Comparison of ENCODE assay signal across 24 cellular contexts in the genomic region with DNA sequence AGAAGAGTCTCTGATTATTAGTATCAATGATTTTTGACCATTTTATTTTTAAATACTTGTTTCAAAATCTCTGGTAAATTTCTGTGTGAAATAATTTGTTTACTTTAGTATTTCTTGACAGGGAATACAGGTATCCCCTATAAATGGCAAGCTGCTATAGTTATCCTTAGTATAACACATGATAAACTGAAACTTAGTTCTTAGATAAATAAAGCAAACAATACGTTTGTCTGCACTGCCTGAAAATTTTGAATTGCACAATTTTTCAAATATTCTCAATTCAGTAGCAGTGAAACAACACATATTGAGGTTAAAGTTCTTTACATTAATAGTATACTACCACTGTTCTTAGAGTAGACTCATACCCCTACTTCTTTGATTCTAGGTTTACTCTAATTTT. TPM values are rescaled to one million over a fixed set of nuclear protein-coding genes. Genes with fewer than 3 reads are reported as not detected.
DNase-seq lines count a peak whose midpoint lies in the region; ATAC-seq, FAIRE-seq and TF ChIP-seq lines count a peak whose summit lies in the region.
"Had no signal": no experiment of that assay in that cellular context is flagged by ENCODE, and none has a peak within 500 bp of the region (broad histone marks: within the 10 kb centered on the region; RNA-seq: fewer than 3 reads in every experiment).

No MANE protein-coding gene starts in this region.

- H3K36me3 ChIP-seq in cardiac muscle cell (no peaks in the 10 kb centered on the region), HepG2 (replicated peaks in 1 of 2; ENCODE audit: control insufficient read depth in 1 of 2, insufficient read depth in 2 of 2, low read length in 2 of 2) (no peaks in the 10 kb centered on the region), gastroesophageal sphincter (no peaks in the 10 kb centered on the region)
- H3K36me3 ChIP-seq: HAP-1 had no signal

- CTCF ChIA-PET in HepG2 (lab: Yijun Ruan, JAX; ENCODE audit: low intra/inter-chr PET ratio, low total read pairs): no interaction called here
- CTCF ChIA-PET in HEK293T (lab: Yijun Ruan, JAX): no interaction called here

- H3K27ac ChIP-seq in cardiac muscle cell (peak overlapping the region; percentile 26), VCaP (peak overlapping the region; percentile 70), HepG2 (ENCODE audit: extremely low read length, insufficient read depth, low read length) (peak overlapping the region; percentile 58), gastroesophageal sphincter (no peak overlapping the region)
- H3K27ac ChIP-seq: HL-60 had no signal

- peaks cover 100% of the 10 kb centered on the region for H3K79me2 ChIP-seq in HepG2 (ENCODE audit: insufficient read depth, low read length)

- intact Hi-C loops in Right ventricle myocardium superior (cut with DNase I) (no loop called here), HepG2 (cut with micrococcal nuclease; ENCODE audit: unreplicated experiment) (loop anchor here (2.0 kb wide), 1 partner anchor 27 kb away; the partner anchor contains the start of gene CNOT2)

- TF ChIP-seq CTCF in cardiac muscle cell (IDR thresholded peaks at IDR 0.05; ENCODE audit: low read depth, low read length): no peak
- TF ChIP-seq CTCF in VCaP (conservative IDR thresholded peaks at IDR 0.05): no peak
- no peak for TF ChIP-seq CTCF in HepG2 (CRISPR knock-in tag; IDR thresholded peaks at IDR 0.05)
- no peak for TF ChIP-seq CTCF in gastroesophageal sphincter (IDR thresholded peaks at IDR 0.05)

- H3K9me3 ChIP-seq in cardiac muscle cell (ENCODE audit: low read depth) (no peaks in the 10 kb centered on the region), HepG2 (ENCODE audit: low read length) (no peaks in the 10 kb centered on the region), gastroesophageal sphincter (no peaks in the 10 kb centered on the region)
- H3K9me3 ChIP-seq: HAP-1 had no signal

- TF ChIP-seq RAD21 in HepG2 (CRISPR knock-in tag; IDR thresholded peaks at IDR 0.05): no peak

- peak overlapping the region; percentile 64 for H3K4me2 ChIP-seq in HepG2 (ENCODE audit: low read depth, low read length)

- H3K9ac ChIP-seq in HepG2 (ENCODE audit: insufficient read depth, low read depth, low read length): no peak overlapping the region

- no peak for FAIRE-seq in HepG2 (lab: Jason Lieb, UNC)

- no peak for TF ChIP-seq EP300 in HepG2 (IDR thresholded peaks at IDR 0.05; ENCODE audit: low read depth in 2 of 2, low read length in 2 of 2)
- TF ChIP-seq EP300 in HepG2 (CRISPR knock-in tag; IDR thresholded peaks at IDR 0.05; ENCODE audit: borderline replicate concordance): no peak
- TF ChIP-seq EP300 in gastroesophageal sphincter (IDR thresholded peaks at IDR 0.05): no peak

- in situ Hi-C loops in HepG2 (cut with HindIII; ENCODE audit: extremely low pct_ligation_motif_present, low pct_unique_long_range_greater_than_20kb): no loop called here

- peaks cover 31% of the 10 kb centered on the region for H4K20me1 ChIP-seq in HepG2 (ENCODE audit: insufficient read depth, low read length)

- no peak for TF ChIP-seq POLR2A in HepG2 (IDR thresholded peaks at IDR 0.05; ENCODE audit: insufficient read depth in 1 of 2, low read depth in 2 of 2, low read length in 2 of 2)
- TF ChIP-seq POLR2A in gastroesophageal sphincter (IDR thresholded peaks at IDR 0.05): no peak

- BruUV-seq in HepG2 (replicated peaks; lab: Mats Ljungman, UMichigan): no TSS peak

- WGBS in HepG2 (ENCODE audit: low lambda C conversion rate): 19% methylated on average over 1 of the region's 1 CpG
- WGBS in gastroesophageal sphincter (ENCODE audit: low coverage in 1 of 2), 2 donors: 22 to 45% methylated on average over 1 of the region's 1 CpG

- H3K27me3 ChIP-seq in cardiac muscle cell: no peaks in the 10 kb centered on the region
- H3K27me3 ChIP-seq in HepG2 (ENCODE audit: control insufficient read depth in 1 of 2, insufficient read depth in 2 of 2, low read length in 2 of 2): no peaks in the 10 kb centered on the region
- H3K27me3 ChIP-seq in gastroesophageal sphincter: no peaks in the 10 kb centered on the region
- H3K27me3 ChIP-seq: MG63 had no signal

- DNase-seq in cardiac muscle cell (ENCODE audit: low read depth in 1 of 2, low spot score in 1 of 2) (no peak), Right ventricle myocardium superior (no peak), HepG2 (ENCODE audit: low spot score) (peak; percentile 7), HEK293T (ENCODE audit: extremely low spot score) (no peak), SW 1271 (lab: John Stamatoyannopoulos, UW) (no peak), T-helper 9 cell (no peak)
- DNase-seq: 8988T, Calu3, DMS79 treated with DMSO at 0.1 percent for 48 hours, GOT3, Kasumi-1, MG63, NCI-H1048, NCI-H1417 treated with DMSO at 0.1 percent for 48 hours, NCI-H1694 treated with DMSO at 0.1 percent for 48 hours, NCI-H2081, NCI-H2227 treated with DMSO at 0.1 percent for 48 hours, NCI-H526 treated with DMSO at 0.1 percent for 48 hours, RPMI8226, SHP77 had no signal

- H3K4me1 ChIP-seq in cardiac muscle cell (ENCODE audit: low read depth): peaks cover 21% of the 10 kb centered on the region
- peaks cover 63% of the 10 kb centered on the region for H3K4me1 ChIP-seq in HepG2 (ENCODE audit: insufficient read depth, low read length)
- H3K4me1 ChIP-seq in gastroesophageal sphincter: peaks cover 3 to 71% (median 11%) of the 10 kb centered on the region in 3 donors

- no peak for ATAC-seq in Right ventricle myocardium superior (ENCODE audit: poor library complexity)
- no peak; the same call in 2 of the 3 replicates for ATAC-seq in HepG2
- ATAC-seq in gastroesophageal sphincter: no peak

- H2AFZ ChIP-seq in HepG2 (ENCODE audit: low read length): no peak overlapping the region

- POLR2A ChIA-PET in HepG2 (lab: Yijun Ruan, JAX): interaction anchor here (1.6 kb wide), 1 partner anchor 26 kb away, joined by 7 read pairs; the partner anchor contains the start of gene CNOT2
- POLR2A ChIA-PET in HEK293T (lab: Yijun Ruan, JAX): no interaction called here

- no peak overlapping the region for H3K4me3 ChIP-seq in cardiac muscle cell
- peak overlapping the region in 1 of 3 experiments; percentile 31; a peak in 2 of 6 replicates for H3K4me3 ChIP-seq in HepG2 (replicated peaks in 1 of 3; ENCODE audit: insufficient read depth in 1 of 3, low read depth in 2 of 3, low read length in 3 of 3)
- H3K4me3 ChIP-seq in gastroesophageal sphincter: no peak overlapping the region
- H3K4me3 ChIP-seq: HAP-1, MG63 had no signal

TF ChIP-seq in HepG2, 621 proteins besides CTCF, POLR2A, EP300 and RAD21 (continues in another document):
- TF ChIP-seq RARG (CRISPR knock-in tag; IDR thresholded peaks at IDR 0.05; ENCODE audit: low read depth) (no peak), ZNF761 (CRISPR knock-in tag; conservative IDR thresholded peaks at IDR 0.05) (no peak), GFI1 (CRISPR knock-in tag; IDR thresholded peaks at IDR 0.05; ENCODE audit: borderline replicate concordance) (no peak), GATA4 (IDR thresholded peaks at IDR 0.05; ENCODE audit: borderline replicate concordance, low read depth) (no peak)

TF ChIP-seq in HEK293T, 16 proteins besides CTCF, POLR2A, EP300 and RAD21 (continues in another document):
- TF ChIP-seq FOXA1 (IDR thresholded peaks at IDR 0.05) (no peak), BHLHE40 (IDR thresholded peaks at IDR 0.05; ENCODE audit: borderline replicate concordance) (no peak), HDGF (IDR thresholded peaks at IDR 0.05; ENCODE audit: borderline replicate concordance) (no peak), ZNF384 (IDR thresholded peaks at IDR 0.05) (no peak), FOXK2 (IDR thresholded peaks at IDR 0.05) (no peak), NFRKB (IDR thresholded peaks at IDR 0.05) (no peak), L3MBTL2 (conservative IDR thresholded peaks at IDR 0.05) (no peak), ELF4 (IDR thresholded peaks at IDR 0.05) (no peak), FOXM1 (IDR thresholded peaks at IDR 0.05; ENCODE audit: borderline replicate concordance) (no peak), SUZ12 (IDR thresholded peaks at IDR 0.05) (no peak), SP1 (IDR thresholded peaks at IDR 0.05) (no peak)
- TF ChIP-seq, protein P1, sequence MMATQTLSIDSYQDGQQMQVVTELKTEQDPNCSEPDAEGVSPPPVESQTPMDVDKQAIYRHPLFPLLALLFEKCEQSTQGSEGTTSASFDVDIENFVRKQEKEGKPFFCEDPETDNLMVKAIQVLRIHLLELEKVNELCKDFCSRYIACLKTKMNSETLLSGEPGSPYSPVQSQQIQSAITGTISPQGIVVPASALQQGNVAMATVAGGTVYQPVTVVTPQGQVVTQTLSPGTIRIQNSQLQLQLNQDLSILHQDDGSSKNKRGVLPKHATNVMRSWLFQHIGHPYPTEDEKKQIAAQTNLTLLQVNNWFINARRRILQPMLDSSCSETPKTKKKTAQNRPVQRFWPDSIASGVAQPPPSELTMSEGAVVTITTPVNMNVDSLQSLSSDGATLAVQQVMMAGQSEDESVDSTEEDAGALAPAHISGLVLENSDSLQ (IDR thresholded peaks at IDR 0.05): no peak

RNA-seq across cellular contexts. Expression of gene CNOT2, which starts 26.9 kb away (rescaled TPM):
- 88.2 and 113 TPM in 2 replicates for total RNA-seq in cardiac muscle cell
- polyA plus RNA-seq in cardiac muscle cell: 77.6 and 98.8 TPM in 2 replicates
- total RNA-seq in Right ventricle myocardium superior: 35.6 TPM
- 76.6 and 82.7 TPM in 2 replicates for total RNA-seq in HepG2 (2016; rRNA removed; fragmentation: Illumina TruSeq; extraction: Trizol)
- total RNA-seq in HepG2 (2016; cell fraction: cytosol; rRNA removed; fragmentation: Illumina TruSeq; extraction: Trizol; ENCODE audit: low read depth): 68.2 and 72.3 TPM in 2 replicates
- 73.9 and 86.8 TPM in 2 replicates for total RNA-seq in HepG2 (2016; cell fraction: insoluble cytoplasmic fraction; rRNA removed; fragmentation: Illumina TruSeq; extraction: Trizol)
- total RNA-seq in HepG2 (2016; cell fraction: membrane; rRNA removed; fragmentation: Illumina TruSeq; extraction: Trizol): 53.9 and 58.2 TPM in 2 replicates
- 158 and 184 TPM in 2 replicates for total RNA-seq in HepG2 (2016; cell fraction: nucleus; rRNA removed; fragmentation: Illumina TruSeq; extraction: Trizol)
- polyA plus RNA-seq in HepG2 (2011; rRNA removed): 51.3 and 54.5 TPM in 2 replicates
- 34.0 and 55.3 TPM in 2 replicates for polyA plus RNA-seq in HepG2 (2011; cell fraction: cytosol; rRNA removed)
- 73.3 and 75.6 TPM in 2 replicates for polyA plus RNA-seq in HepG2 (2011; cell fraction: nucleus; rRNA removed)
- polyA plus RNA-seq in HepG2 (2012): 37.1 and 45.5 TPM in 2 replicates
- 6.4 and 7.3 TPM in 2 replicates for polyA plus RNA-seq in HepG2 (2016; cell fraction: cytosol; fragmentation: Illumina TruSeq; extraction: Trizol; ENCODE audit: low read depth)
- 72.4 and 73.7 TPM in 2 replicates for polyA plus RNA-seq in HepG2 (2016; cell fraction: insoluble cytoplasmic fraction; fragmentation: Illumina TruSeq; extraction: Trizol; ENCODE audit: low read depth)
- 14.7 and 15.8 TPM in 2 replicates for polyA plus RNA-seq in HepG2 (2016; cell fraction: membrane; fragmentation: Illumina TruSeq; extraction: Trizol; ENCODE audit: low read depth)
- polyA plus RNA-seq in HepG2 (2016; cell fraction: nucleus; fragmentation: Illumina TruSeq; extraction: Trizol; ENCODE audit: insufficient read depth, low read depth): 59.6 and 63.3 TPM in 2 replicates
- polyA minus RNA-seq in HepG2 (2011; rRNA and poly(A)+ RNA removed; ENCODE audit: low replicate concordance): 68.0 and 94.3 TPM in 2 replicates
- polyA minus RNA-seq in HepG2 (2011; cell fraction: cytosol; rRNA and poly(A)+ RNA removed): 42.0 and 45.0 TPM in 2 replicates
- 432 and 509 TPM in 2 replicates for polyA minus RNA-seq in HepG2 (2011; cell fraction: nucleus; rRNA and poly(A)+ RNA removed)
- total RNA-seq in gastroesophageal sphincter: 100 to 1,000 TPM in 2 of 4 donors, 10 to 100 TPM in 2; 71.9 to 125 (median 101) TPM

Comparison
In these comparisons a context has a peak if more than half of its experiments do, and no peak if none do; other contexts are left out.
1. H3K27ac ChIP-seq: peak in cardiac muscle cell (single experiment), VCaP (single experiment) and HepG2 (single experiment); none in gastroesophageal sphincter (0 of 4).